ENCODE assay signal across 9 cellular contexts in genomic region chr17:59361916-59362810, GRCh38. TPM values are rescaled to one million over a fixed set of nuclear protein-coding genes. Genes with fewer than 3 reads are reported as not detected.
A peak's percentile ranks its signal among the peaks of the same experiment; 100 is the strongest.
DNase-seq lines count a peak whose midpoint lies in the region; ATAC-seq, FAIRE-seq and TF ChIP-seq lines count a peak whose summit lies in the region.
"Had no signal": no experiment of that assay in that cellular context is flagged by ENCODE, and none has a peak within 500 bp of the region (broad histone marks: within the 10 kb centered on the region; RNA-seq: fewer than 3 reads in every experiment).

No MANE protein-coding gene starts in this region.

- H3K27ac ChIP-seq in subcutaneous abdominal adipose tissue (ENCODE audit: low read depth, low read length), result peak overlapping the region; percentile 83

- peak overlapping the region in 1 of 5 donors; percentile 19 for H3K4me3 ChIP-seq in subcutaneous abdominal adipose tissue (ENCODE audit: low read depth in 1 of 5, low read length in 5 of 5)
- H3K4me3 ChIP-seq: K562 had no signal

- H3K36me3 ChIP-seq in subcutaneous abdominal adipose tissue (ENCODE audit: control insufficient read depth in 5 of 5, insufficient read depth in 5 of 5, low read length in 5 of 5), result peaks cover 0 to 7% (median 2%) of the 10 kb centered on the region in 5 donors

- H3K27ac Mint-ChIP-seq in CD14-positive monocyte, result peak overlapping the region in 6 of 7 donors; percentile 2 to 68 (median 32)
- H3K27ac Mint-ChIP-seq in activated naive CD8-positive, alpha-beta T cell treated with anti-CD3 and anti-CD28 coated beads for 36 hours, result peak overlapping the region; percentile 89

- peak; percentile 76 for FAIRE-seq in islet of Langerhans (lab: Jason Lieb, UNC)
- no peak for FAIRE-seq in D721Med (lab: Jason Lieb, UNC)
- FAIRE-seq: K562 had no signal

- H3K4me1 Mint-ChIP-seq in CD14-positive monocyte, result peaks cover 50% of the 10 kb centered on the region
- H3K4me1 Mint-ChIP-seq in activated naive CD8-positive, alpha-beta T cell treated with anti-CD3 and anti-CD28 coated beads for 36 hours, result peaks cover 78% of the 10 kb centered on the region

- no peaks in the 10 kb centered on the region for H3K9me3 ChIP-seq in subcutaneous abdominal adipose tissue (ENCODE audit: control insufficient read depth in 5 of 5, low read length in 5 of 5)

- DNase-seq in CD14-positive monocyte (ENCODE audit: low spot score) (no peak), NCI-H345 treated with DMSO at 0.1 percent for 48 hours (lab: John Stamatoyannopoulos, UW; ENCODE audit: unreplicated experiment) (peak; percentile 15), cortex of kidney (lab: John Stamatoyannopoulos, UW) (no peak), D721Med (ENCODE audit: insufficient read length, low spot score) (no peak)
- peak; percentile 46 for DNase-seq in activated naive CD8-positive, alpha-beta T cell treated with anti-CD3 and anti-CD28 coated beads for 36 hours

- no peaks in the 10 kb centered on the region for H3K27me3 Mint-ChIP-seq in CD14-positive monocyte (ENCODE audit: low read depth in 3 of 3)
- H3K27me3 Mint-ChIP-seq in activated naive CD8-positive, alpha-beta T cell treated with anti-CD3 and anti-CD28 coated beads for 36 hours, result no peaks in the 10 kb centered on the region

- H3K4me1 ChIP-seq in subcutaneous abdominal adipose tissue (ENCODE audit: control insufficient read depth in 5 of 5, insufficient read depth in 5 of 5, low read length in 5 of 5), result peaks cover 28 to 59% (median 57%) of the 10 kb centered on the region in 5 donors

- peaks cover 44 to 65% of the 10 kb centered on the region in 2 donors for H3K36me3 Mint-ChIP-seq in CD14-positive monocyte
- peaks cover 15% of the 10 kb centered on the region for H3K36me3 Mint-ChIP-seq in activated naive CD8-positive, alpha-beta T cell treated with anti-CD3 and anti-CD28 coated beads for 36 hours

- no peak for TF ChIP-seq CTCF in CD14-positive monocyte (IDR thresholded peaks at IDR 0.05)
- TF ChIP-seq CTCF in D721Med (IDR thresholded peaks at IDR 0.05; ENCODE audit: insufficient read depth, missing control alignments), result no peak

- intact Hi-C loops in CD14-positive monocyte (cut with micrococcal nuclease), result no loop called here

- no peaks in the 10 kb centered on the region for H3K9me3 Mint-ChIP-seq in CD14-positive monocyte
- H3K9me3 Mint-ChIP-seq in activated naive CD8-positive, alpha-beta T cell treated with anti-CD3 and anti-CD28 coated beads for 36 hours, result no peaks in the 10 kb centered on the region

- peak; percentile 74 for ATAC-seq in GM21390 (IDR thresholded peaks at IDR 0.05; ENCODE audit: unreplicated experiment)
- ATAC-seq: K562 had no signal

- peak overlapping the region in 1 of 2 donors; percentile 47 for H3K4me3 Mint-ChIP-seq in CD14-positive monocyte
- peak overlapping the region; percentile 54 for H3K4me3 Mint-ChIP-seq in activated naive CD8-positive, alpha-beta T cell treated with anti-CD3 and anti-CD28 coated beads for 36 hours

- H3K9ac ChIP-seq in subcutaneous abdominal adipose tissue (ENCODE audit: low read length in 5 of 5), result peak overlapping the region in 2 of 5 donors; percentile 25 to 45

- no peaks in the 10 kb centered on the region for H3K27me3 ChIP-seq in subcutaneous abdominal adipose tissue (ENCODE audit: control insufficient read depth in 5 of 5, insufficient read depth in 4 of 5, low read length in 5 of 5)

RNA-seq across cellular contexts. Expression of gene YPEL2, which starts 30.7 kb away (rescaled TPM):
- polyA plus RNA-seq in CD14-positive monocyte, result 10 to 100 TPM; 21.5 to 25.1 TPM
- 1 to 10 TPM; 4.4 to 4.7 TPM for total RNA-seq in activated naive CD8-positive, alpha-beta T cell treated with anti-CD3 and anti-CD28 coated beads for 36 hours

Comparison
In these comparisons a context has a peak if more than half of its experiments do, and no peak if none do; other contexts are left out.
1. DNase-seq: peak in NCI-H345 treated with DMSO at 0.1 percent for 48 hours (single experiment) and activated naive CD8-positive, alpha-beta T cell treated with anti-CD3 and anti-CD28 coated beads for 36 hours (single experiment); none in CD14-positive monocyte (single experiment), cortex of kidney (single experiment) and D721Med (single experiment).